Comparison of ENCODE assay signal across 29 cellular contexts in the genomic region with DNA sequence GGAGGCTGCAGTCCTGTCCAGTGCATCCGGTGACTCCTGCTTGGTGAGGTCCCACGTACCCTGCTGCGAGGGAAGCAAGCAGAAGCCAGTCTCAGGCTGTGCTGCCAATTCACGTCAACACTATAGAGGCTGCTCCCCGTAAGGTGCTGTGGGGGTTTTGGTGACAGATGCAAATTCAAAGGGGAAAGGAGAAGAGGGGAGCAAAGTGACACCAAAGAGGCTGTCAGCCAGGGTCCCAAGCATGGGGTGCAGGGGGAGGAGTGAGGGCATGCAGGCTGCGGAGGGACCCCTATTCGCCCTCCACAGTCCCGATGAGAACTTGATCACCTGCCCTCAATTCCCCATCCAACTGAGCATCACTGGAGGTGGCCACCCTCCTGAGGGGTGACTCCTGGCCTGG.
"Had no signal": no experiment of that assay in that cellular context is flagged by ENCODE, and none has a peak within 500 bp of the region (broad histone marks: within the 10 kb centered on the region; RNA-seq: fewer than 3 reads in every experiment).

No MANE protein-coding gene starts in this region.

- H3K9me3 Mint-ChIP-seq: activated T-helper 1 cell treated with anti-CD3 and anti-CD28 coated beads, Interleukin-12 subunit alpha, Interleukin-12 subunit beta, Interleukin-2, Interleukin-4 antibody, amounts not matched to agents 30 ng/mL and 10 ng/mL and 1 ng/mL, durations not matched to agents 14 hours and 24 hours and 36 hours; natural killer cell treated with Interleukin-12 subunit alpha and Interleukin-12 subunit beta and Interleukin-15 and Interleukin-18, amount 100 ng/mL, for 72 hours; T-helper 1 cell treated with Interleukin-12 subunit alpha and Interleukin-12 subunit beta and Interleukin-4 antibody, amounts not matched to agents 30 μg/mL and 1 μg/mL, for 36 hours had no signal

- H3K27ac ChIP-seq: epithelial cell of prostate, esophagus squamous epithelium, heart right ventricle, left ventricle myocardium inferior, parathyroid adenoma, VCaP had no signal

- H3K4me3 ChIP-seq: esophagus squamous epithelium, heart right ventricle, left ventricle myocardium inferior, lung, mucosa of descending colon had no signal

- H3K9me3 ChIP-seq: esophagus squamous epithelium, heart right ventricle, left ventricle myocardium inferior, mucosa of descending colon had no signal

- H3K4me3 Mint-ChIP-seq: activated T-helper 1 cell treated with anti-CD3 and anti-CD28 coated beads, Interleukin-12 subunit alpha, Interleukin-12 subunit beta, Interleukin-2, Interleukin-4 antibody, amounts not matched to agents 30 ng/mL and 10 ng/mL and 1 ng/mL, durations not matched to agents 14 hours and 24 hours and 36 hours; natural killer cell treated with Interleukin-12 subunit alpha and Interleukin-12 subunit beta and Interleukin-15 and Interleukin-18, amount 100 ng/mL, for 72 hours; T-helper 1 cell treated with Interleukin-12 subunit alpha and Interleukin-12 subunit beta and Interleukin-4 antibody, amounts not matched to agents 30 μg/mL and 1 μg/mL, for 36 hours had no signal

- DNase-seq: activated CD4-positive, alpha-beta T cell treated with anti-CD3 and anti-CD28 coated beads for 4 hours; activated CD4-positive, alpha-beta T cell treated with anti-CD3 and anti-CD28 coated beads, Interleukin-2, amount 50 U/mL, for 4 hours; activated gamma-delta T cell treated with Interleukin-2 at 50 U/mL for 16 hours; activated naive CD4-positive, alpha-beta T cell treated with anti-CD3 and anti-CD28 coated beads, Interleukin-2, amount 50 U/mL, for 16 hours; activated T-cell treated with anti-CD3 and anti-CD28 coated beads, Interleukin-2, amount 50 U/mL, for 1 hour; amygdala; central memory CD4-positive, alpha-beta T cell; dermis blood vessel endothelial cell; effector CD8-positive, alpha-beta T cell; esophagus squamous epithelium; foreskin melanocyte; heart right ventricle; left ventricle myocardium inferior; mesendoderm; mucosa of descending colon; nucleus accumbens; right cardiac atrium; stimulated activated naive CD4-positive, alpha-beta T cell; T-helper 9 cell; trophoblast cell had no signal

- H3K36me3 Mint-ChIP-seq: natural killer cell treated with Interleukin-12 subunit alpha and Interleukin-12 subunit beta and Interleukin-15 and Interleukin-18, amount 100 ng/mL, for 72 hours had no signal

- FAIRE-seq: endometrium, TTC549 had no signal

- H3K79me2 ChIP-seq: parathyroid adenoma had no signal

- H3K9ac ChIP-seq: parathyroid adenoma had no signal

- ATAC-seq: heart right ventricle, mucosa of descending colon, right cardiac atrium had no signal

- H3K36me3 ChIP-seq: esophagus squamous epithelium, heart right ventricle, left ventricle myocardium inferior had no signal

- H3K4me1 ChIP-seq: parathyroid adenoma had no signal

- H2AFZ ChIP-seq: parathyroid adenoma had no signal

- H3K27ac Mint-ChIP-seq: activated T-helper 1 cell treated with anti-CD3 and anti-CD28 coated beads, Interleukin-12 subunit alpha, Interleukin-12 subunit beta, Interleukin-2, Interleukin-4 antibody, amounts not matched to agents 30 ng/mL and 10 ng/mL and 1 ng/mL, durations not matched to agents 14 hours and 24 hours and 36 hours; natural killer cell treated with Interleukin-12 subunit alpha and Interleukin-12 subunit beta and Interleukin-15 and Interleukin-18, amount 100 ng/mL, for 72 hours; T-helper 1 cell treated with Interleukin-12 subunit alpha and Interleukin-12 subunit beta and Interleukin-4 antibody, amounts not matched to agents 30 μg/mL and 1 μg/mL, for 36 hours had no signal
